Comparison of ENCODE assay signal across 13 cellular contexts in genomic region chr4:126583509-126583908, GRCh38.
DNase-seq lines count a peak whose midpoint lies in the region; ATAC-seq, FAIRE-seq and TF ChIP-seq lines count a peak whose summit lies in the region.
"Had no signal": no experiment of that assay in that cellular context is flagged by ENCODE, and none has a peak within 500 bp of the region (broad histone marks: within the 10 kb centered on the region; RNA-seq: fewer than 3 reads in every experiment).

No MANE protein-coding gene starts in this region.

- intact Hi-C loops in testis (cut with DNase I; ENCODE audit: low total_unique reads) (no loop called here), CD14-positive monocyte (cut with micrococcal nuclease) (no loop called here)

- no peak overlapping the region for H3K14ac ChIP-seq in H1 (ENCODE audit: insufficient read length)

- CTCF ChIA-PET in H1 (lab: Charles Lee; ENCODE audit: partially characterized antibody): interaction anchor here (0.6 to 3.4 kb wide), 49 partner anchors 8 to 915 kb away, joined by 3 to 22 read pairs (median 3); no protein-coding TSS in a partner anchor

- no peak overlapping the region for H3K56ac ChIP-seq in H1 (replicated peaks; ENCODE audit: insufficient read length, low read depth, low read length)

- no peak overlapping the region for H3K4me3 Mint-ChIP-seq in CD14-positive monocyte
- H3K4me3 Mint-ChIP-seq: activated naive CD8-positive, alpha-beta T cell; B cell had no signal

- TF ChIP-seq CTCF in H1 (IDR thresholded peaks at IDR 0.05; ENCODE audit: control extremely low read depth in 1 of 3, insufficient read depth in 1 of 3, low read depth in 1 of 3, low read length in 3 of 3) (peak; percentile 45 to 80 (median 60)), testis (IDR thresholded peaks at IDR 0.05) (peak in 1 of 3 experiments; percentile 11), CD14-positive monocyte (IDR thresholded peaks at IDR 0.05) (no peak)

- no peaks in the 10 kb centered on the region for H4K20me1 ChIP-seq in H1 (replicated peaks in 1 of 2; ENCODE audit: control insufficient read depth in 1 of 2, insufficient read depth in 2 of 2, low read length in 2 of 2)

- H2BK12ac ChIP-seq in H1 (ENCODE audit: low read depth, low read length): no peak overlapping the region

- H4K5ac ChIP-seq in H1 (ENCODE audit: insufficient read length, low read depth, low read length): no peak overlapping the region

- no peaks in the 10 kb centered on the region for H3K79me2 ChIP-seq in H1 (ENCODE audit: control insufficient read depth in 1 of 2, insufficient read depth in 2 of 2, low read length in 2 of 2)
- H3K79me2 ChIP-seq: parathyroid adenoma had no signal

- 0 out of 2 replicates have a peak overlapping the region, but pooled peaks have one; percentile 41 for H2AFZ ChIP-seq in H1 (ENCODE audit: low read length)
- H2AFZ ChIP-seq: parathyroid adenoma had no signal

- no peaks in the 10 kb centered on the region for H3K27me3 ChIP-seq in H1 (replicated peaks in 1 of 4; ENCODE audit: control insufficient read depth in 3 of 4, extremely low read depth in 1 of 4, insufficient read depth in 3 of 4, low read length in 3 of 4)
- no peaks in the 10 kb centered on the region for H3K27me3 ChIP-seq in testis

- H3K23ac ChIP-seq in H1 (ENCODE audit: insufficient read length): no peak overlapping the region

- no peak overlapping the region for H3K18ac ChIP-seq in H1 (ENCODE audit: extremely low read depth, low read length)

- peaks cover 0 to 2% (median 0%) of the 10 kb centered on the region in 4 experiments; a peak in 3 of 7 replicates for H3K4me1 ChIP-seq in H1 (replicated peaks in 1 of 4; ENCODE audit: control insufficient read depth in 3 of 4, insufficient read depth in 4 of 4, low read length in 3 of 4)
- no peaks in the 10 kb centered on the region for H3K4me1 ChIP-seq in testis
- H3K4me1 ChIP-seq: parathyroid adenoma had no signal

- no peak overlapping the region for H3K27ac Mint-ChIP-seq in CD14-positive monocyte
- H3K27ac Mint-ChIP-seq: activated naive CD8-positive, alpha-beta T cell; B cell had no signal

- no peak overlapping the region for H4K8ac ChIP-seq in H1 (ENCODE audit: extremely low read depth, insufficient read depth, low read length)

- H3K79me1 ChIP-seq in H1 (ENCODE audit: low read depth, low read length): no peaks in the 10 kb centered on the region

- peaks cover 0 to 2% (median 0%) of the 10 kb centered on the region in 3 donors for H3K27me3 Mint-ChIP-seq in CD14-positive monocyte (ENCODE audit: low read depth in 3 of 3)
- H3K27me3 Mint-ChIP-seq: activated naive CD8-positive, alpha-beta T cell; B cell had no signal

- H2BK20ac ChIP-seq in H1 (ENCODE audit: low read length): no peak overlapping the region

- no peak overlapping the region for H2AK5ac ChIP-seq in H1 (ENCODE audit: low read depth, low read length)

- H2BK120ac ChIP-seq in H1 (replicated peaks; ENCODE audit: low read depth, low read length): no peak overlapping the region

- H3K9me3 ChIP-seq in H1 (ENCODE audit: insufficient read depth in 2 of 2, low read depth in 1 of 2, low read length in 1 of 2) (no peaks in the 10 kb centered on the region), testis (no peaks in the 10 kb centered on the region)

- POLR2A ChIA-PET in H1 (lab: Charles Lee; ENCODE audit: partially characterized antibody): interaction anchor here (0.6 kb wide), 1 partner anchor 17 kb away, joined by 4 read pairs; no protein-coding TSS in a partner anchor

- no peaks in the 10 kb centered on the region for H3K23me2 ChIP-seq in H1 (ENCODE audit: low read depth, low read length)

- no peak overlapping the region for H3K4me2 ChIP-seq in H1 (ENCODE audit: insufficient read depth in 1 of 2, low read depth in 2 of 2, low read length in 2 of 2)

- ATAC-seq in HG02852 (IDR thresholded peaks at IDR 0.05; ENCODE audit: unreplicated experiment): no peak

- H3K27ac ChIP-seq in H1 (ENCODE audit: low read depth, low read length) (no peak overlapping the region), testis (no peak overlapping the region)
- H3K27ac ChIP-seq: parathyroid adenoma had no signal

- H3K4me3 ChIP-seq in H1 (ENCODE audit: extremely low read depth in 1 of 4, insufficient read depth in 2 of 4, low read depth in 3 of 4, low read length in 4 of 4) (no peak overlapping the region), testis (no peak overlapping the region)

- no peaks in the 10 kb centered on the region for H3K36me3 ChIP-seq in H1 (ENCODE audit: control insufficient read depth in 2 of 4, insufficient read depth in 4 of 4, low read length in 3 of 4)
- no peaks in the 10 kb centered on the region for H3K36me3 ChIP-seq in testis (ENCODE audit: low read depth, missing control alignments)

- no peaks in the 10 kb centered on the region for H3K4me1 Mint-ChIP-seq in CD14-positive monocyte
- H3K4me1 Mint-ChIP-seq: B cell had no signal

- H2BK5ac ChIP-seq in H1 (ENCODE audit: low read depth, low read length): no peak overlapping the region

- peak; percentile 68 to 79 for TF ChIP-seq RAD21 in H1 (IDR thresholded peaks at IDR 0.05 in 1 of 2, conservative IDR thresholded peaks at IDR 0.05 in 1 of 2; ENCODE audit: low read depth in 2 of 2, low read length in 2 of 2)

- H4K91ac ChIP-seq in H1 (replicated peaks; ENCODE audit: insufficient read length, low read length): no peak overlapping the region

- TF ChIP-seq POLR2A in H1 (IDR thresholded peaks at IDR 0.05; ENCODE audit: control extremely low read depth in 1 of 2, low read depth in 2 of 2, low read length in 2 of 2) (no peak), testis (IDR thresholded peaks at IDR 0.05) (no peak)

- H3K4ac ChIP-seq in H1 (replicated peaks; ENCODE audit: insufficient read length, low read depth, low read length): no peak overlapping the region

- no peaks in the 10 kb centered on the region for H3K36me3 Mint-ChIP-seq in CD14-positive monocyte
- H3K36me3 Mint-ChIP-seq: activated naive CD8-positive, alpha-beta T cell had no signal

- peaks cover 0 to 19% (median 8%) of the 10 kb centered on the region in 7 donors for H3K9me3 Mint-ChIP-seq in CD14-positive monocyte

- no peak for TF ChIP-seq EP300 in H1 (IDR thresholded peaks at IDR 0.05; ENCODE audit: borderline replicate concordance in 1 of 2, low read depth in 2 of 2, low read length in 2 of 2)

- H2BK15ac ChIP-seq in H1 (ENCODE audit: low read length): no peak overlapping the region

- WGBS in H1 (ENCODE audit: extremely low coverage in 1 of 2, insufficient coverage in 1 of 2, insufficient read length in 1 of 2, insufficient replicate concordance in 2 of 2, low coverage in 1 of 2, low lambda C conversion rate in 2 of 2, missing lambda C conversion rate in 1 of 2), 2 experiments: 87% methylated on average over 1 of the region's 1 CpG; no CpG with 5 or more reads in 1 of the 2 experiments
- WGBS in testis, 2 donors: 92 to 100% methylated on average over 1 of the region's 1 CpG

- no peak overlapping the region for H3K9ac ChIP-seq in H1 (replicated peaks in 1 of 4; ENCODE audit: extremely low read depth in 1 of 4, low read depth in 3 of 4, low read length in 3 of 4)
- H3K9ac ChIP-seq: parathyroid adenoma had no signal

- peak; percentile 89 for FAIRE-seq in H1 (lab: Jason Lieb, UNC)

- peak; percentile 45 for DNase-seq in SIG-M5 treated with dmso at 0.1 percent for 504 hours (lab: John Stamatoyannopoulos, UW; ENCODE audit: unreplicated experiment)
- DNase-seq in SIG-M5 (lab: John Stamatoyannopoulos, UW): no peak
- peak; percentile 33 for DNase-seq in NCI-H69 (lab: John Stamatoyannopoulos, UW)
- DNase-seq in H1 (ENCODE audit: low read depth in 1 of 2, low spot score in 2 of 2): peak in 1 of 2 experiments; percentile 49
- peak; percentile 19 for DNase-seq in testis
- DNase-seq in CD14-positive monocyte (ENCODE audit: low spot score): no peak
- no peak for DNase-seq in A172 (ENCODE audit: low spot score)
- DNase-seq: activated CD4-positive, CD25-positive, alpha-beta regulatory T cell; NCI-H146 had no signal

TF ChIP-seq in H1, 55 proteins besides CTCF, POLR2A, EP300 and RAD21:
- no peak for TF ChIP-seq RNF2 (IDR thresholded peaks at IDR 0.05; ENCODE audit: borderline replicate concordance, low read depth, low read length, missing control alignments, poor library complexity, severe bottlenecking)
- TF ChIP-seq SRF (IDR thresholded peaks at IDR 0.05; ENCODE audit: low read depth, low read length): no peak
- no peak for TF ChIP-seq ATF3 (IDR thresholded peaks at IDR 0.05; ENCODE audit: insufficient read depth, low read depth, low read length)
- peak; percentile 36; the same call in 1 of the 2 replicates for TF ChIP-seq MAFK (IDR thresholded peaks at IDR 0.05; ENCODE audit: low read depth, low read length)
TF ChIP-seq in H1: peak in this region for 1.

Comparison
In these comparisons a context has a peak if more than half of its experiments do, and no peak if none do; other contexts are left out.
1. DNase-seq: peak in SIG-M5 treated with dmso at 0.1 percent for 504 hours (single experiment), NCI-H69 (single experiment) and testis (single experiment); none in SIG-M5 (single experiment), CD14-positive monocyte (single experiment) and A172 (single experiment).